In genomic region chr5:40832345-40832744, GRCh38 we compare ENCODE assay signal across 10 cellular contexts. TPM values are rescaled to one million over a fixed set of nuclear protein-coding genes. Genes with fewer than 3 reads are reported as not detected.
A peak's percentile ranks its signal among the peaks of the same experiment; 100 is the strongest.
DNase-seq lines count a peak whose midpoint lies in the region; ATAC-seq and TF ChIP-seq lines count a peak whose summit lies in the region.
"Had no signal": no experiment of that assay in that cellular context is flagged by ENCODE, and none has a peak within 500 bp of the region (broad histone marks: within the 10 kb centered on the region; RNA-seq: fewer than 3 reads in every experiment).

No MANE protein-coding gene starts in this region.

- H3K9me2 ChIP-seq in GM23248 (ENCODE audit: insufficient read depth) (no peaks in the 10 kb centered on the region), hepatocyte (replicated peaks; ENCODE audit: insufficient read depth) (no peaks in the 10 kb centered on the region)

- peak overlapping the region; percentile 57 for H3K27ac Mint-ChIP-seq in activated B cell treated with CpG ODN at 0.5 μM for 24 hours

- ATAC-seq in activated B cell treated with CpG ODN at 0.5 μM for 24 hours (ENCODE audit: low read depth) (no peak), psoas muscle (no peak)

- CTCF ChIA-PET in AG04450 (lab: Charles Lee), result interaction anchor here (1.6 kb wide), 1 partner anchor 34 kb away, joined by 5 read pairs; the partner anchor contains the start of gene PRKAA1
- CTCF ChIA-PET in activated B cell treated with CpG ODN at 0.5 μM for 24 hours (lab: Charles Lee), result no interaction called here

- DNase-seq in AG04450 (ENCODE audit: low read depth, low spot score) (no peak), GM23248 (no peak), activated B cell treated with CpG ODN at 0.5 μM for 24 hours (no peak), hepatocyte (ENCODE audit: low spot score) (no peak), NCI-H82 (lab: John Stamatoyannopoulos, UW) (no peak), psoas muscle (no peak), DMS 273 (lab: John Stamatoyannopoulos, UW; ENCODE audit: unreplicated experiment) (no peak), NCI-H187 (lab: John Stamatoyannopoulos, UW) (no peak)
- DNase-seq: DMS53 had no signal

- H3K4me3 Mint-ChIP-seq in activated B cell treated with CpG ODN at 0.5 μM for 24 hours, result no peak overlapping the region

- in situ Hi-C loops in GM23248 (cut with MboI), result no loop called here

- H4K20me1 ChIP-seq in GM23248 (ENCODE audit: insufficient read depth) (peaks cover 9% of the 10 kb centered on the region), hepatocyte (ENCODE audit: insufficient read depth, poor library complexity, severe bottlenecking) (peaks cover 35% of the 10 kb centered on the region)

- no peak for TF ChIP-seq CTCF in AG04450 (IDR thresholded peaks at IDR 0.05; ENCODE audit: low read depth, low read length)
- no peak for TF ChIP-seq CTCF in activated B cell treated with CpG ODN at 0.5 μM for 24 hours (IDR thresholded peaks at IDR 0.05)
- TF ChIP-seq CTCF in hepatocyte (IDR thresholded peaks at IDR 0.05; ENCODE audit: poor library complexity), result no peak
- no peak for TF ChIP-seq CTCF in psoas muscle (IDR thresholded peaks at IDR 0.05)

- H3K4me1 ChIP-seq in GM23248 (ENCODE audit: insufficient read depth) (peaks cover 28% of the 10 kb centered on the region), hepatocyte (ENCODE audit: insufficient read depth) (peaks cover 23% of the 10 kb centered on the region), psoas muscle (peaks cover 22% of the 10 kb centered on the region)

- H3K9me3 Mint-ChIP-seq in activated B cell treated with CpG ODN at 0.5 μM for 24 hours, result no peaks in the 10 kb centered on the region

- H3K9me3 ChIP-seq in AG04450 (ENCODE audit: control insufficient read depth, insufficient read depth, low read length) (no peaks in the 10 kb centered on the region; the same call in 1 of the 2 replicates), GM23248 (ENCODE audit: low read depth) (no peaks in the 10 kb centered on the region), hepatocyte (ENCODE audit: low read depth) (no peaks in the 10 kb centered on the region), psoas muscle (no peaks in the 10 kb centered on the region)
- H3K9me3 ChIP-seq: right atrium auricular region had no signal

- H3K36me3 ChIP-seq in GM23248 (ENCODE audit: low read depth) (peaks cover 70% of the 10 kb centered on the region), hepatocyte (replicated peaks; ENCODE audit: insufficient read depth, low read depth) (peaks cover 11% of the 10 kb centered on the region), psoas muscle (ENCODE audit: insufficient read depth in 1 of 2, low read depth in 1 of 2) (peaks cover 15 to 69% of the 10 kb centered on the region in 2 donors)

- H3K4me2 ChIP-seq in GM23248 (ENCODE audit: unreplicated experiment), result peak overlapping the region; percentile 96
- peak overlapping the region; percentile 86 for H3K4me2 ChIP-seq in hepatocyte

- no peaks in the 10 kb centered on the region for H3K27me3 Mint-ChIP-seq in activated B cell treated with CpG ODN at 0.5 μM for 24 hours

- H3K9ac ChIP-seq in GM23248, result peak overlapping the region; percentile 99

- H3K27ac ChIP-seq in AG04450 (ENCODE audit: low read depth, low read length), result no peak overlapping the region
- peak overlapping the region; percentile 96 for H3K27ac ChIP-seq in GM23248
- H3K27ac ChIP-seq in hepatocyte, result no peak overlapping the region
- H3K27ac ChIP-seq in psoas muscle, result no peak overlapping the region
- H3K27ac ChIP-seq: right atrium auricular region had no signal

- peaks cover 91% of the 10 kb centered on the region for H3F3A ChIP-seq in GM23248 (ENCODE audit: insufficient read depth)

- POLR2A ChIA-PET in AG04450 (lab: Yijun Ruan, JAX), result interaction anchor here (1.5 to 1.9 kb wide), 2 partner anchors 8 to 10 kb away, joined by 4 to 5 read pairs; no protein-coding TSS in a partner anchor
- POLR2A ChIA-PET in activated B cell treated with CpG ODN at 0.5 μM for 24 hours (lab: Charles Lee), result no interaction called here

- WGBS in GM23248 (ENCODE audit: low coverage in 1 of 2, low lambda C conversion rate in 2 of 2, missing lambda C conversion rate in 2 of 2), 2 experiments, result 71 to 75% methylated on average over 4 of the region's 4 CpGs
- 75% methylated on average over 4 of the region's 4 CpGs for WGBS in hepatocyte (ENCODE audit: low lambda C conversion rate, missing lambda C conversion rate)
- 83 to 85% (median 85%) methylated on average over 4 of the region's 4 CpGs for WGBS in psoas muscle, 3 donors

- intact Hi-C loops in activated B cell treated with CpG ODN at 0.5 μM for 24 hours (cut with micrococcal nuclease) (no loop called here), psoas muscle (cut with DNase I) (no loop called here)

- H3K79me2 ChIP-seq in GM23248 (ENCODE audit: insufficient read depth) (peaks cover 54% of the 10 kb centered on the region), hepatocyte (peaks cover 51% of the 10 kb centered on the region)

- H2AFZ ChIP-seq in GM23248 (no peak overlapping the region), hepatocyte (no peak overlapping the region)

- peaks cover 53% of the 10 kb centered on the region for H3K4me1 Mint-ChIP-seq in activated B cell treated with CpG ODN at 0.5 μM for 24 hours

- peaks cover 78% of the 10 kb centered on the region for H3K36me3 Mint-ChIP-seq in activated B cell treated with CpG ODN at 0.5 μM for 24 hours (ENCODE audit: low read depth)

- H3K27me3 ChIP-seq in AG04450 (ENCODE audit: control insufficient read depth, insufficient read depth, low read length), result no peaks in the 10 kb centered on the region
- no peaks in the 10 kb centered on the region for H3K27me3 ChIP-seq in GM23248 (replicated peaks; ENCODE audit: insufficient read depth)
- H3K27me3 ChIP-seq in hepatocyte, result no peaks in the 10 kb centered on the region
- H3K27me3 ChIP-seq in psoas muscle (ENCODE audit: insufficient read depth in 3 of 3, low read length in 2 of 3), result no peaks in the 10 kb centered on the region
- H3K27me3 ChIP-seq: right atrium auricular region had no signal

- H3K4me3 ChIP-seq in AG04450 (ENCODE audit: low read depth, low read length) (peak overlapping the region; percentile 98; the same call in 1 of the 2 replicates), GM23248 (peak overlapping the region; percentile 95), hepatocyte (no peak overlapping the region), psoas muscle (no peak overlapping the region)
- H3K4me3 ChIP-seq: right atrium auricular region had no signal

RNA-seq across cellular contexts. Expression of gene RPL37, which starts 2.7 kb away (rescaled TPM):
- polyA plus RNA-seq in AG04450 (2011; rRNA removed) (4,632 and 5,076 TPM in 2 replicates), GM23248 (2016; fragmentation: Nextera tagmentation; extraction: Ambion mirVana) (717 and 731 TPM in 2 replicates), hepatocyte (534 and 566 TPM in 2 replicates), psoas muscle (1,000 to 10,000 TPM in 2 of 3 donors, 100 to 1,000 TPM in 1; 991 to 2,293 (median 1,068) TPM)
- 759 and 826 TPM in 2 replicates for polyA minus RNA-seq in AG04450 (2011; rRNA and poly(A)+ RNA removed)
- 33.8 and 46.0 TPM in 2 replicates for total RNA-seq in GM23248 (2014; rRNA removed; shearing (Covaris generic))
- total RNA-seq in activated B cell treated with CpG ODN at 0.5 μM for 24 hours (2,223 and 2,547 TPM in 2 replicates), hepatocyte (48.2 and 68.7 TPM in 2 replicates), psoas muscle (1,000 to 10,000 TPM in 1 of 4 donors, 100 to 1,000 TPM in 3; 737 to 1,162 (median 919) TPM)

RNA-seq across cellular contexts. Expression of gene CARD6, which starts 8.8 kb away (rescaled TPM):
- polyA plus RNA-seq in AG04450 (2011; rRNA removed), result 3.2 and 4.2 TPM in 2 replicates
- 4.0 and 5.0 TPM in 2 replicates for polyA minus RNA-seq in AG04450 (2011; rRNA and poly(A)+ RNA removed)
- 7.1 and 7.5 TPM in 2 replicates for total RNA-seq in GM23248 (2014; rRNA removed; shearing (Covaris generic))
- polyA plus RNA-seq in GM23248 (2016; fragmentation: Nextera tagmentation; extraction: Ambion mirVana), result 3.9 and 4.4 TPM in 2 replicates
- 3.7 and 4.3 TPM in 2 replicates for total RNA-seq in activated B cell treated with CpG ODN at 0.5 μM for 24 hours
- total RNA-seq in hepatocyte, result 4.5 and 5.5 TPM in 2 replicates
- polyA plus RNA-seq in hepatocyte, result 1.4 and 2.6 TPM in 2 replicates
- 1 to 10 TPM; 3.0 to 4.1 (median 3.8) TPM for total RNA-seq in psoas muscle
- 1 to 10 TPM; 1.1 to 2.9 (median 1.2) TPM for polyA plus RNA-seq in psoas muscle

RNA-seq across cellular contexts. Expression of gene PRKAA1, which starts 34.2 kb away (rescaled TPM):
- polyA plus RNA-seq in AG04450 (2011; rRNA removed), result 79.1 and 107 TPM in 2 replicates
- polyA minus RNA-seq in AG04450 (2011; rRNA and poly(A)+ RNA removed), result 59.5 and 75.8 TPM in 2 replicates
- total RNA-seq in GM23248 (2014; rRNA removed; shearing (Covaris generic)), result 74.2 and 77.4 TPM in 2 replicates
- 33.8 and 35.5 TPM in 2 replicates for polyA plus RNA-seq in GM23248 (2016; fragmentation: Nextera tagmentation; extraction: Ambion mirVana)
- 61.9 and 69.4 TPM in 2 replicates for total RNA-seq in activated B cell treated with CpG ODN at 0.5 μM for 24 hours
- total RNA-seq in hepatocyte, result 87.9 and 90.4 TPM in 2 replicates
- 24.5 and 25.7 TPM in 2 replicates for polyA plus RNA-seq in hepatocyte
- total RNA-seq in psoas muscle, result 10 to 100 TPM; 28.1 to 36.8 (median 33.8) TPM
- 10 to 100 TPM in 2 of 3 donors, 1 to 10 TPM in 1; 9.6 to 14.2 (median 10.3) TPM for polyA plus RNA-seq in psoas muscle

Comparison
In these comparisons a context has a peak if more than half of its experiments do, and no peak if none do; other contexts are left out.
1. H3K4me3 ChIP-seq: peak in AG04450 (single experiment) and GM23248 (single experiment); none in hepatocyte (single experiment) and psoas muscle (single experiment).
2. RNA of gene RPL37, which starts 2.7 kb away (total RNA-seq): 2,223 to 2,547 TPM in activated B cell treated with CpG ODN at 0.5 μM for 24 hours and 737 to 1,162 TPM in psoas muscle; 48.2 to 68.7 TPM in hepatocyte and 33.8 to 46.0 TPM in GM23248; every median in the first group is over 10 times any median in the second.